Comparison of ENCODE assay signal across 8 cellular contexts in the genomic region with DNA sequence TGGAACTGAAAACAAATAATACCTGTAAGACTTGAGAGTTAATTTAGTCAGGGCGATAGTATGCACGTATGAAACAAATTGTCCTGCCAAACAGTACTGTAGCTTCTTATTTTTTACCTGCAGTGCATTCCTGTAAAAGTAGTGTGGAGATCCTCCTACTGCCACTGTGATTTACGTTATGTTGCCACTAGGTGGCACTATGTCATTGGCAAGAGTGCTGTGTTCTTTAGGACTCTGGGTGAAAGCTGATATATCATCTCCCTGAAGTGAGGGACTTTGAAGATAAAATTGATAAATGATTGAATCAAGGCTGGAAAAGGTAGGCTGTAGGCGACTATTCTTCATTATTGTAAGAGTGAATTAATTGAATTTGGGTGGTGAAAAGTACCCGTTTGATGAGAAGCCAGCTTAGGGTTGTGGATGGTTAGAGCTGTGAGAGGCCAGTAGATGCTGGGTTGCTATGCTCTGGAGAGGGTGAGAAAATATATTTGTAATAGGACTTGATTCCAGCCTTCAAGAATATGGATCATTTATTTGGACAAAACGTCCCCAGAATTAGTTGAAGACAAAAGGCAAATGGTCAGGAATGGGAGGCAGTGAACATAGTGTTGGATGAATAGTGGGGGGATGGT. TPM values are rescaled to one million over a fixed set of nuclear protein-coding genes. Genes with fewer than 3 reads are reported as not detected.
DNase-seq lines count a peak whose midpoint lies in the region; ATAC-seq and TF ChIP-seq lines count a peak whose summit lies in the region.
"Not testable (repeated sequence)": the region's sequence is repeated elsewhere in the genome, so short reads cannot be mapped to it uniquely, and the experiment has no call there.

No MANE protein-coding gene starts in this region.

- intact Hi-C loops in CD8-positive, alpha-beta T cell (cut with DNase I, micrococcal nuclease); naive thymus-derived CD4-positive, alpha-beta T cell (cut with micrococcal nuclease): not testable (repeated sequence)

- not testable (repeated sequence) for H3K36me3 Mint-ChIP-seq in CD8-positive, alpha-beta T cell; T-helper 17 cell (ENCODE audit: low read depth); naive thymus-derived CD4-positive, alpha-beta T cell

- H3K9me3 Mint-ChIP-seq in CD8-positive, alpha-beta T cell; naive thymus-derived CD4-positive, alpha-beta T cell: not testable (repeated sequence)

- not testable (repeated sequence) for H3K9me3 ChIP-seq in CD8-positive, alpha-beta T cell (ENCODE audit: low read length); T-helper 17 cell (ENCODE audit: control insufficient read depth, low read length, poor library complexity, severe bottlenecking); naive thymus-derived CD4-positive, alpha-beta T cell (ENCODE audit: control insufficient read depth in 2 of 3, low read length in 3 of 3)

- not testable (repeated sequence) for H3K4me3 Mint-ChIP-seq in CD8-positive, alpha-beta T cell; T-helper 17 cell; naive thymus-derived CD4-positive, alpha-beta T cell

- not testable (repeated sequence) for H3K4me1 Mint-ChIP-seq in CD8-positive, alpha-beta T cell (ENCODE audit: low read depth); T-helper 17 cell; naive thymus-derived CD4-positive, alpha-beta T cell

- ATAC-seq in CD8-positive, alpha-beta T cell: peak; percentile 98
- ATAC-seq in GM19455 (IDR thresholded peaks at IDR 0.05; ENCODE audit: unreplicated experiment): peak; percentile 94
- ATAC-seq in HG02973 (IDR thresholded peaks at IDR 0.05; ENCODE audit: unreplicated experiment): peak; percentile 85
- peak; percentile 99 for ATAC-seq in T-helper 17 cell
- ATAC-seq in esophagus mucosa: peak; percentile 81
- ATAC-seq in naive thymus-derived CD4-positive, alpha-beta T cell: peak; percentile 97

- not testable (repeated sequence) for H3K27me3 Mint-ChIP-seq in CD8-positive, alpha-beta T cell (ENCODE audit: low read depth); T-helper 17 cell; naive thymus-derived CD4-positive, alpha-beta T cell

- peak; percentile 20 for TF ChIP-seq CTCF in CD8-positive, alpha-beta T cell (IDR thresholded peaks at IDR 0.05)

- not testable (repeated sequence) for H3K27ac ChIP-seq in CD8-positive, alpha-beta T cell (ENCODE audit: low read depth, low read length); naive thymus-derived CD4-positive, alpha-beta T cell (ENCODE audit: low read depth, low read length)

- not testable (repeated sequence) for H3K27me3 ChIP-seq in CD8-positive, alpha-beta T cell (ENCODE audit: insufficient read depth, low read length); naive thymus-derived CD4-positive, alpha-beta T cell (ENCODE audit: control insufficient read depth in 2 of 2, insufficient read depth in 2 of 2, low read length in 2 of 2)

- CTCF ChIA-PET in CD8-positive, alpha-beta T cell (lab: Charles Lee); naive thymus-derived CD4-positive, alpha-beta T cell (lab: Charles Lee): not testable (repeated sequence)

- not testable (repeated sequence) for H3K27ac Mint-ChIP-seq in CD8-positive, alpha-beta T cell; T-helper 17 cell; naive thymus-derived CD4-positive, alpha-beta T cell

- POLR2A ChIA-PET in CD8-positive, alpha-beta T cell (lab: Charles Lee); naive thymus-derived CD4-positive, alpha-beta T cell (lab: Charles Lee): not testable (repeated sequence)

- H3K36me3 ChIP-seq in CD8-positive, alpha-beta T cell (ENCODE audit: insufficient read depth, low read length); naive thymus-derived CD4-positive, alpha-beta T cell (ENCODE audit: control insufficient read depth in 2 of 3, insufficient read depth in 3 of 3, low read length in 3 of 3): not testable (repeated sequence)

- DNase-seq in CD8-positive, alpha-beta T cell: peak; percentile 3 to 70 (median 32)
- DNase-seq in T-helper 17 cell: peak in 2 of 3 donors; percentile 10 to 46
- peak; percentile 21 for DNase-seq in activated T-helper 9 cell treated with anti-CD3 and anti-CD28 coated beads, Interleukin-2, amount 50 U/mL, for 16 hours (ENCODE audit: low read depth)
- DNase-seq in naive thymus-derived CD4-positive, alpha-beta T cell: peak in 7 of 9 donors; percentile 15 to 58 (median 45)
- DNase-seq in stimulated activated CD8-positive, alpha-beta memory T cell treated with anti-CD3 and anti-CD28 coated beads, Interleukin-4, amount 100 ng/mL, for 24 hours (ENCODE audit: low read depth): peak; percentile 14

- not testable (repeated sequence) for H3K4me3 ChIP-seq in CD8-positive, alpha-beta T cell (ENCODE audit: low read depth, low read length); naive thymus-derived CD4-positive, alpha-beta T cell (ENCODE audit: low read length)

- not testable (repeated sequence) for H3K4me1 ChIP-seq in CD8-positive, alpha-beta T cell (ENCODE audit: insufficient read depth, low read length); naive thymus-derived CD4-positive, alpha-beta T cell (ENCODE audit: control insufficient read depth in 2 of 2, insufficient read depth in 2 of 2, low read length in 2 of 2)

RNA-seq across cellular contexts. Expression of a gene that starts 16.5 kb away (rescaled TPM):
- 1 to 10 TPM; 1.6 TPM for total RNA-seq in CD8-positive, alpha-beta T cell
- total RNA-seq in T-helper 17 cell: 1 to 10 TPM; 1.4 to 1.9 TPM
- total RNA-seq in esophagus mucosa: 3.9 TPM
- total RNA-seq in naive thymus-derived CD4-positive, alpha-beta T cell: 1 to 10 TPM in 4 of 5 experiments, under 1 TPM in 1; 0.56 to 3.8 (median 1.8) TPM
- polyA plus RNA-seq in naive thymus-derived CD4-positive, alpha-beta T cell: under 1 TPM; 0.04 to 0.62 TPM
